12 cellular contexts compared by ENCODE assay signal in the genomic region with DNA sequence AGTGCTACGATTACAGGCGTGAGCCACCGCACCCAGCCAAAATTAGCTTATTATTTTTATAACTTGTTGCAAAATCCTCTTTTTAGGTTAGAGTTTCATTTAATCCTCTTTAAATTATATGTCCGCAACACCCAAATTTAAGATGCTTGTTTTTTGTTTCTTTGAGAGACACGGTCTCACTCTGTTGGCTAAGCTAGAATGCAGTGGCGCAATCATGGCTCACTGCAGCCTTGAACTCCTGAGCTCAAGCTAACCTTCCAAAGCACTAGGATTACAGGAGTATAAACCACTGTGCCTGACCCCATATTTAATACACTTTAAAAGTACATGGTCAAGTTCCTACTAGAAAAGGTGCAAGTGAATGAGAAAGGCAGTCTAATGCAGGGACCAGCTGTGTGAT. TPM values are rescaled to one million over a fixed set of nuclear protein-coding genes. Genes with fewer than 3 reads are reported as not detected.
A peak's percentile ranks its signal among the peaks of the same experiment; 100 is the strongest.
DNase-seq lines count a peak whose midpoint lies in the region; ATAC-seq and TF ChIP-seq lines count a peak whose summit lies in the region.
"Had no signal": no experiment of that assay in that cellular context is flagged by ENCODE, and none has a peak within 500 bp of the region (broad histone marks: within the 10 kb centered on the region; RNA-seq: fewer than 3 reads in every experiment).

No MANE protein-coding gene starts in this region.

- peaks cover 14% of the 10 kb centered on the region for H3K4me1 ChIP-seq in HUES6 (ENCODE audit: control insufficient read depth, insufficient read depth, low read length)
- H3K4me1 ChIP-seq in adipocyte (ENCODE audit: control insufficient read depth, insufficient read depth, low read length), result peaks cover 12% of the 10 kb centered on the region
- peaks cover 0 to 25% of the 10 kb centered on the region in 2 donors for H3K4me1 ChIP-seq in thyroid gland
- peaks cover 0 to 22% (median 2%) of the 10 kb centered on the region in 4 donors for H3K4me1 ChIP-seq in Peyer's patch

- H3K27me3 Mint-ChIP-seq in CD4-positive, alpha-beta T cell, result no peaks in the 10 kb centered on the region
- no peaks in the 10 kb centered on the region for H3K27me3 Mint-ChIP-seq in naive thymus-derived CD8-positive, alpha-beta T cell

- H3K9ac ChIP-seq in HUES6 (ENCODE audit: low read length) (no peak overlapping the region), adipocyte (ENCODE audit: low read length) (no peak overlapping the region)

- CTCF ChIA-PET in CD4-positive, alpha-beta T cell (lab: Charles Lee), result interaction anchor here (1.0 to 2.0 kb wide), 2 partner anchors 15 to 19 kb away, joined by 4 to 7 read pairs; no protein-coding TSS in a partner anchor

- no peak for TF ChIP-seq CTCF in CD4-positive, alpha-beta T cell (IDR thresholded peaks at IDR 0.05)
- TF ChIP-seq CTCF in thyroid gland (IDR thresholded peaks at IDR 0.05), result no peak
- TF ChIP-seq CTCF in Peyer's patch (IDR thresholded peaks at IDR 0.05), result no peak

- no peaks in the 10 kb centered on the region for H3K9me3 Mint-ChIP-seq in CD4-positive, alpha-beta T cell
- no peaks in the 10 kb centered on the region for H3K9me3 Mint-ChIP-seq in naive thymus-derived CD8-positive, alpha-beta T cell

- no peak for ATAC-seq in CD4-positive, alpha-beta T cell (ENCODE audit: poor library complexity)
- no peak for ATAC-seq in naive thymus-derived CD8-positive, alpha-beta T cell
- ATAC-seq: sciatic nerve had no signal

- no peak for DNase-seq in CD4-positive, alpha-beta T cell
- peak; percentile 11 for DNase-seq in adipocyte (ENCODE audit: low read depth)
- no peak for DNase-seq in naive thymus-derived CD8-positive, alpha-beta T cell
- no peak for DNase-seq in thyroid gland
- DNase-seq in Peyer's patch, result no peak
- DNase-seq in cerebellum (ENCODE audit: low spot score), result no peak
- DNase-seq in stimulated activated CD8-positive, alpha-beta memory T cell treated with anti-CD3 and anti-CD28 coated beads, Interleukin-4, amount 100 ng/mL, for 48 hours, result no peak
- DNase-seq: activated naive CD4-positive, alpha-beta T cell; EL; NCI-H2171 had no signal

- no peak overlapping the region for H3K27ac Mint-ChIP-seq in CD4-positive, alpha-beta T cell
- H3K27ac Mint-ChIP-seq in naive thymus-derived CD8-positive, alpha-beta T cell, result peak overlapping the region in 4 of 10 donors; percentile 15 to 64 (median 53)

- peaks cover 24% of the 10 kb centered on the region for H3K36me3 Mint-ChIP-seq in CD4-positive, alpha-beta T cell (ENCODE audit: low read depth)
- peaks cover 0 to 26% (median 0%) of the 10 kb centered on the region in 3 donors for H3K36me3 Mint-ChIP-seq in naive thymus-derived CD8-positive, alpha-beta T cell

- H3K4me3 ChIP-seq in HUES6 (ENCODE audit: low read depth, low read length) (peak overlapping the region; percentile 90; the same call in 1 of the 2 replicates), adipocyte (ENCODE audit: low read length) (peak overlapping the region; percentile 84), thyroid gland (replicated peaks in 1 of 3) (no peak overlapping the region), Peyer's patch (no peak overlapping the region)

- H3K27me3 ChIP-seq in CD4-positive, alpha-beta T cell (ENCODE audit: control insufficient read depth, insufficient read depth, low read length), result no peaks in the 10 kb centered on the region
- H3K27me3 ChIP-seq in HUES6 (ENCODE audit: control insufficient read depth, insufficient read depth, low read length) (peaks cover 13% of the 10 kb centered on the region; the same call in 1 of the 2 replicates), adipocyte (replicated peaks; ENCODE audit: control insufficient read depth, insufficient read depth, low read length) (no peaks in the 10 kb centered on the region), thyroid gland (no peaks in the 10 kb centered on the region), Peyer's patch (no peaks in the 10 kb centered on the region)

- peaks cover 50% of the 10 kb centered on the region for H3K36me3 ChIP-seq in HUES6 (ENCODE audit: control insufficient read depth, insufficient read depth, low read length)
- peaks cover under 1% of the 10 kb centered on the region for H3K36me3 ChIP-seq in adipocyte (ENCODE audit: control insufficient read depth, insufficient read depth, low read length, severe bottlenecking)
- H3K36me3 ChIP-seq in thyroid gland, result no peaks in the 10 kb centered on the region
- H3K36me3 ChIP-seq in Peyer's patch, result no peaks in the 10 kb centered on the region

- peaks cover 43% of the 10 kb centered on the region for H3K4me1 Mint-ChIP-seq in CD4-positive, alpha-beta T cell (ENCODE audit: low read depth)
- H3K4me1 Mint-ChIP-seq in naive thymus-derived CD8-positive, alpha-beta T cell, result peaks cover 12 to 49% (median 45%) of the 10 kb centered on the region in 4 donors

- 89 to 97% methylated on average over 6 of the region's 6 CpGs for WGBS in thyroid gland, 2 donors

- H3K4me3 Mint-ChIP-seq in CD4-positive, alpha-beta T cell, result peak overlapping the region; percentile 92
- H3K4me3 Mint-ChIP-seq in naive thymus-derived CD8-positive, alpha-beta T cell, result peak overlapping the region in 9 of 10 donors; percentile 41 to 99 (median 89)

- POLR2A ChIA-PET in CD4-positive, alpha-beta T cell (lab: Charles Lee), result no interaction called here
- POLR2A ChIA-PET in naive thymus-derived CD8-positive, alpha-beta T cell (lab: Charles Lee), result interaction anchor here (0.7 to 2.4 kb wide), 2 partner anchors 15 to 54 kb away, joined by 4 to 10 read pairs; no protein-coding TSS in a partner anchor

- H3K9me3 ChIP-seq in CD4-positive, alpha-beta T cell (ENCODE audit: control insufficient read depth, low read length), result no peaks in the 10 kb centered on the region
- H3K9me3 ChIP-seq in HUES6 (ENCODE audit: control insufficient read depth, insufficient read depth, low read depth, low read length) (no peaks in the 10 kb centered on the region), adipocyte (ENCODE audit: control insufficient read depth, low read length) (no peaks in the 10 kb centered on the region), thyroid gland (no peaks in the 10 kb centered on the region), Peyer's patch (no peaks in the 10 kb centered on the region)

- intact Hi-C loops in CD4-positive, alpha-beta T cell (cut with DNase I, micrococcal nuclease), result loop anchor here in 1 of 2 experiments (5.0 to 10.0 kb wide), 5 partner anchors 146 to 1993 kb away; a partner anchor contains a TSS
- intact Hi-C loops in thyroid gland (cut with DNase I), result no loop called here

- no peak overlapping the region for H3K27ac ChIP-seq in CD4-positive, alpha-beta T cell (ENCODE audit: low read depth, low read length)
- H3K27ac ChIP-seq in HUES6 (ENCODE audit: low read depth, low read length) (no peak overlapping the region), thyroid gland (no peak overlapping the region), Peyer's patch (no peak overlapping the region)

- TF ChIP-seq POLR2A in thyroid gland (IDR thresholded peaks at IDR 0.05) (no peak), Peyer's patch (IDR thresholded peaks at IDR 0.05) (no peak)

RNA-seq across cellular contexts. Expression of a gene that starts 2.2 kb away (rescaled TPM):
- 100 to 1,000 TPM; 104 to 110 TPM for total RNA-seq in CD4-positive, alpha-beta T cell
- 100 to 1,000 TPM; 110 to 118 TPM for total RNA-seq in naive thymus-derived CD8-positive, alpha-beta T cell
- 100 to 1,000 TPM; 146 to 175 (median 154) TPM for polyA plus RNA-seq in naive thymus-derived CD8-positive, alpha-beta T cell
- total RNA-seq in thyroid gland (10 to 100 TPM; 80.5 to 89.3 (median 86.3) TPM), Peyer's patch (100 to 1,000 TPM in 1 of 4 donors, 10 to 100 TPM in 3; 40.7 to 117 (median 47.8) TPM), cerebellum (64.2 TPM)

Comparison
In these comparisons a context has a peak if more than half of its experiments do, and no peak if none do; other contexts are left out.
1. H3K4me3 ChIP-seq: peak in HUES6 (single experiment) and adipocyte (single experiment); none in thyroid gland (0 of 3) and Peyer's patch (0 of 4).